ENCODE assay signal across 1 cellular context in genomic region chr18:3710712-3711269, GRCh38.
TF ChIP-seq lines count a peak whose summit lies in the region.

No MANE protein-coding gene starts in this region.

TF ChIP-seq in WTC11, 78 proteins besides CTCF, POLR2A, EP300 and RAD21:
- TF ChIP-seq PRDM15 (CRISPR knock-in tag; IDR thresholded peaks at IDR 0.05) = no peak
- no peak for TF ChIP-seq GRHL2 (CRISPR knock-in tag; IDR thresholded peaks at IDR 0.05; ENCODE audit: insufficient replicate concordance, severe bottlenecking)
- no peak for TF ChIP-seq NFATC4 (CRISPR knock-in tag; IDR thresholded peaks at IDR 0.05)
- no peak for TF ChIP-seq HMGXB4 (CRISPR knock-in tag; IDR thresholded peaks at IDR 0.05)
- no peak for TF ChIP-seq CREM (CRISPR knock-in tag; IDR thresholded peaks at IDR 0.05)
- TF ChIP-seq IRF1 (CRISPR knock-in tag; IDR thresholded peaks at IDR 0.05) = no peak
- TF ChIP-seq ZNF138 (CRISPR knock-in tag; conservative IDR thresholded peaks at IDR 0.05) = no peak
- TF ChIP-seq NFE2L1 (CRISPR knock-in tag; IDR thresholded peaks at IDR 0.05) = no peak
- no peak for TF ChIP-seq AFF4 (CRISPR knock-in tag; IDR thresholded peaks at IDR 0.05; ENCODE audit: borderline replicate concordance)
- TF ChIP-seq ATF1 (CRISPR knock-in tag; IDR thresholded peaks at IDR 0.05) = no peak
- TF ChIP-seq HMGA2 (CRISPR knock-in tag; IDR thresholded peaks at IDR 0.05) = no peak
- TF ChIP-seq ZBTB43 (CRISPR knock-in tag; IDR thresholded peaks at IDR 0.05) = no peak
TF ChIP-seq in WTC11: peak in this region for 0.
